8 cellular contexts compared by ENCODE assay signal in genomic region chrX:10156199-10157031, GRCh38. TPM values are rescaled to one million over a fixed set of nuclear protein-coding genes. Genes with fewer than 3 reads are reported as not detected.
A peak's percentile ranks its signal among the peaks of the same experiment; 100 is the strongest.
DNase-seq lines count a peak whose midpoint lies in the region; ATAC-seq and TF ChIP-seq lines count a peak whose summit lies in the region.

CLCN4 (plus strand) TSS chrX:10156975; CDS start chrX:10185033, 28,058 bp downstream.

- H3K27me3 ChIP-seq in DOHH2 (ENCODE audit: control insufficient read depth, low read length) (peaks cover 28% of the 10 kb centered on the region), HAP-1 (ENCODE audit: low read depth) (no peaks in the 10 kb centered on the region), hepatocyte (no peaks in the 10 kb centered on the region), psoas muscle (ENCODE audit: insufficient read depth in 3 of 3, low read length in 2 of 3) (peaks cover 0 to 18% (median 0%) of the 10 kb centered on the region in 3 donors)

- peak within 1 kb of the TSS; percentile 80 for H3K4me2 ChIP-seq in DOHH2 (ENCODE audit: low read length)
- peak within 1 kb of the TSS; percentile 79 for H3K4me2 ChIP-seq in hepatocyte

- TF ChIP-seq CTCF in DOHH2 (IDR thresholded peaks at IDR 0.05; ENCODE audit: low read depth, low read length, poor library complexity, severe bottlenecking), result no peak
- no peak for TF ChIP-seq CTCF in astrocyte of the cerebellum (IDR thresholded peaks at IDR 0.05; ENCODE audit: low read depth, low read length, missing control alignments)
- TF ChIP-seq CTCF in hepatocyte (IDR thresholded peaks at IDR 0.05; ENCODE audit: poor library complexity), result no peak
- TF ChIP-seq CTCF in psoas muscle (IDR thresholded peaks at IDR 0.05), result no peak

- peak; percentile 91 to 96 (median 96) for ATAC-seq in psoas muscle

- H3K9me3 ChIP-seq in DOHH2 (ENCODE audit: control insufficient read depth, insufficient read depth, low read length), result no peaks in the 10 kb centered on the region
- H3K9me3 ChIP-seq in HAP-1, result no peaks in the 10 kb centered on the region; the same call in 1 of the 2 replicates
- no peaks in the 10 kb centered on the region for H3K9me3 ChIP-seq in hepatocyte (ENCODE audit: low read depth)
- no peaks in the 10 kb centered on the region for H3K9me3 ChIP-seq in psoas muscle

- in situ Hi-C loops in HAP-1 (cut with MboI; ENCODE audit: low sequenced_read_pairs) (no loop called here), astrocyte of the cerebellum (cut with HindIII; ENCODE audit: low sequenced_read_pairs) (no loop called here)

- WGBS in hepatocyte (ENCODE audit: low lambda C conversion rate, missing lambda C conversion rate), result 44% methylated on average over 26 of the region's 27 CpGs
- 4 to 11% (median 7%) methylated on average over 22 to 27 of the region's 27 CpGs for WGBS in psoas muscle, 3 donors

- intact Hi-C loops in psoas muscle (cut with DNase I), result no loop called here

- peak within 1 kb of the TSS; percentile 70 for H3K4me3 ChIP-seq in DOHH2 (ENCODE audit: low read length)
- peak within 1 kb of the TSS; percentile 22 for H3K4me3 ChIP-seq in HAP-1
- peak within 1 kb of the TSS; percentile 25 for H3K4me3 ChIP-seq in astrocyte of the cerebellum (ENCODE audit: low read depth, low read length)
- peak within 1 kb of the TSS; percentile 11 for H3K4me3 ChIP-seq in hepatocyte
- H3K4me3 ChIP-seq in psoas muscle, result peak within 1 kb of the TSS; percentile 63

- H3K36me3 ChIP-seq in DOHH2 (ENCODE audit: control insufficient read depth, low read length) (no peaks in the 10 kb centered on the region), HAP-1 (replicated peaks) (no peaks in the 10 kb centered on the region), hepatocyte (replicated peaks; ENCODE audit: insufficient read depth, low read depth) (no peaks in the 10 kb centered on the region), psoas muscle (ENCODE audit: insufficient read depth in 1 of 2, low read depth in 1 of 2) (peaks cover 0 to 5% of the 10 kb centered on the region in 2 donors)

- peak; percentile 53 to 80 for DNase-seq in HAP-1 (ENCODE audit: low spot score in 2 of 2)
- DNase-seq in NCI-H2227 (lab: John Stamatoyannopoulos, UW; ENCODE audit: unreplicated experiment), result peak; percentile 74
- peak; percentile 6 for DNase-seq in astrocyte of the cerebellum (ENCODE audit: low read depth)
- peak; percentile 54 for DNase-seq in hepatocyte (ENCODE audit: low spot score)
- peak; percentile 74 to 89 for DNase-seq in psoas muscle
- no peak for DNase-seq in activated CD4-positive, alpha-beta T cell treated with anti-CD3 and anti-CD28 coated beads, Interleukin-2, amount 50 U/mL, for 4 hours
- DNase-seq in T1000 (lab: John Stamatoyannopoulos, UW), result no peak

- H4K20me1 ChIP-seq in DOHH2 (ENCODE audit: control insufficient read depth, insufficient read depth, low read depth, low read length) (no peaks in the 10 kb centered on the region), hepatocyte (ENCODE audit: insufficient read depth, poor library complexity, severe bottlenecking) (no peaks in the 10 kb centered on the region)

- H3K4me1 ChIP-seq in DOHH2 (ENCODE audit: control insufficient read depth, low read length), result peaks cover 50% of the 10 kb centered on the region
- H3K4me1 ChIP-seq in HAP-1, result peaks cover 10% of the 10 kb centered on the region
- peaks cover 3% of the 10 kb centered on the region for H3K4me1 ChIP-seq in hepatocyte (ENCODE audit: insufficient read depth)
- H3K4me1 ChIP-seq in psoas muscle, result no peaks in the 10 kb centered on the region

- 0 out of 2 replicates have a peak, but pooled peaks cover 4% of the 10 kb centered on the region for H3F3A ChIP-seq in DOHH2 (ENCODE audit: control insufficient read depth, insufficient read depth)

- H3K79me2 ChIP-seq in DOHH2 (ENCODE audit: control insufficient read depth, low read length), result no peaks in the 10 kb centered on the region
- H3K79me2 ChIP-seq in hepatocyte, result no peaks in the 10 kb centered on the region

- no peaks in the 10 kb centered on the region for H3K9me2 ChIP-seq in DOHH2 (replicated peaks; ENCODE audit: control insufficient read depth, low read length)
- no peaks in the 10 kb centered on the region for H3K9me2 ChIP-seq in hepatocyte (replicated peaks; ENCODE audit: insufficient read depth)

- H2AFZ ChIP-seq in hepatocyte, result peak within 1 kb of the TSS; percentile 50

- H3K27ac ChIP-seq in DOHH2 (ENCODE audit: low read depth, low read length) (peak within 1 kb of the TSS; percentile 46), hepatocyte (peak within 1 kb of the TSS; percentile 86), psoas muscle (peak within 1 kb of the TSS; percentile 83)

RNA-seq across cellular contexts. Expression of gene CLCN4, which starts in this region (rescaled TPM):
- total RNA-seq in hepatocyte (3.8 and 5.9 TPM in 2 replicates), psoas muscle (10 to 100 TPM; 48.7 to 75.9 (median 74.4) TPM)
- polyA plus RNA-seq in hepatocyte (1.5 and 2.2 TPM in 2 replicates), psoas muscle (10 to 100 TPM in 2 of 3 donors, 1 to 10 TPM in 1; 4.1 to 53.8 (median 19.9) TPM)

Comparison
In these comparisons a context has a peak if more than half of its experiments do, and no peak if none do; other contexts are left out.
1. H3K4me3 ChIP-seq: peak in every context shown above with its lines; median percentile 70 in DOHH2; 63 in psoas muscle; 25 in astrocyte of the cerebellum; 22 in HAP-1; 11 in hepatocyte.
2. DNase-seq: peak in HAP-1 (2 of 2), NCI-H2227 (single experiment), astrocyte of the cerebellum (single experiment), hepatocyte (single experiment) and psoas muscle (2 of 2); none in activated CD4-positive, alpha-beta T cell treated with anti-CD3 and anti-CD28 coated beads, Interleukin-2, amount 50 U/mL, for 4 hours (0 of 2) and T1000 (single experiment).
3. Peak in every context shown above with its lines, with median percentiles within 50 percentile points of each other: H3K27ac ChIP-seq.